ENCODE assay signal across 25 cellular contexts in the genomic region with DNA sequence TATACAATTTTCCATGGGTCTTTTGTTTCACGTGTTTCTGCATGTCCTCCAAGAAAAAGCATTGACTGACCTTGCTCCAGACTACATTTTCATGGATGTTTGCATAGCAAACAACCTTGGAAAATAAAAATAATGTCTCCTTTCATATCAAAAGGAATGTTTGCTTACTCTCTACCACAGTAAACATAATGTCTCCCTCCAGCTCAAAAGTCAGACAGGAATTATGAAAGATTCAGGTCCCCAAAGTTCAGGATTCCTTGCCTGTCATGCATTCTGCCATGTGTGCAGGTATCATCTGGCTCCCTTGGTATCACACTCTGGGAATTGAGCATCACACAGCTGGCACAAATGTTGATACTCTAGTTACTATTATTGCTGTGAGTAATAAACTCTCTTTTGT.
DNase-seq lines count a peak whose midpoint lies in the region; ATAC-seq, FAIRE-seq and TF ChIP-seq lines count a peak whose summit lies in the region.
"Had no signal": no experiment of that assay in that cellular context is flagged by ENCODE, and none has a peak within 500 bp of the region (broad histone marks: within the 10 kb centered on the region; RNA-seq: fewer than 3 reads in every experiment).

No MANE protein-coding gene starts in this region.

- H3K27me3 ChIP-seq in pancreas (no peaks in the 10 kb centered on the region), psoas muscle (ENCODE audit: insufficient read depth in 3 of 3, low read length in 2 of 3) (no peaks in the 10 kb centered on the region)
- H3K27me3 ChIP-seq: MG63, Peyer's patch, SJCRH30 had no signal

- no peaks in the 10 kb centered on the region for H3K36me3 ChIP-seq in pancreas
- H3K36me3 ChIP-seq in psoas muscle (ENCODE audit: insufficient read depth in 1 of 2, low read depth in 1 of 2) = no peaks in the 10 kb centered on the region
- H3K36me3 ChIP-seq: MG63, Peyer's patch, SJCRH30 had no signal

- H3K4me3 ChIP-seq in fibroblast of villous mesenchyme (ENCODE audit: low read depth, low read length) (no peak overlapping the region), pancreas (no peak overlapping the region), psoas muscle (no peak overlapping the region)
- H3K4me3 ChIP-seq: GM23248, MG63, Peyer's patch, SJCRH30 had no signal

- no peak for FAIRE-seq in pancreas (lab: Jason Lieb, UNC)
- FAIRE-seq: GM12892, HTR-8/SVneo had no signal

- intact Hi-C loops in pancreas (cut with DNase I) (no loop called here), psoas muscle (cut with DNase I) (no loop called here)

- no peak overlapping the region for H3K27ac ChIP-seq in pancreas
- H3K27ac ChIP-seq in psoas muscle = no peak overlapping the region
- H3K27ac ChIP-seq: C4-2B, GM23248, Peyer's patch, SJCRH30 had no signal

- WGBS in pancreas, 2 donors = 19 to 23% methylated on average over 1 of the region's 1 CpG
- WGBS in psoas muscle, 3 donors = 39 to 59% (median 43%) methylated on average over 1 of the region's 1 CpG

- TF ChIP-seq CTCF in fibroblast of villous mesenchyme (IDR thresholded peaks at IDR 0.05; ENCODE audit: insufficient read depth, low read depth, low read length) = no peak
- TF ChIP-seq CTCF in pancreas (IDR thresholded peaks at IDR 0.05) = no peak
- TF ChIP-seq CTCF in psoas muscle (IDR thresholded peaks at IDR 0.05) = no peak

- ATAC-seq in pancreas (peak in 3 of 4 donors; percentile 43 to 82 (median 56)), HG02885 (IDR thresholded peaks at IDR 0.05; ENCODE audit: poor library complexity, unreplicated experiment) (no peak), HG02938 (IDR thresholded peaks at IDR 0.05; ENCODE audit: unreplicated experiment) (no peak), psoas muscle (no peak)
- ATAC-seq: CD8-positive, alpha-beta T cell; SK-N-SH treated with all-trans-retinoic acid at 6 μM for 48 hours had no signal

- H3K4me1 ChIP-seq in pancreas = peaks cover 0 to 11% (median 5%) of the 10 kb centered on the region in 3 donors
- H3K4me1 ChIP-seq in psoas muscle = no peaks in the 10 kb centered on the region
- H3K4me1 ChIP-seq: Peyer's patch, SJCRH30 had no signal

- H3K9me3 ChIP-seq in pancreas (no peaks in the 10 kb centered on the region), psoas muscle (no peaks in the 10 kb centered on the region)
- H3K9me3 ChIP-seq: MG63, SJCRH30 had no signal

- DNase-seq in COR-L47 (lab: John Stamatoyannopoulos, UW) (peak; percentile 17), NCI-H526 (lab: John Stamatoyannopoulos, UW) (peak; percentile 69 to 74), fibroblast of villous mesenchyme (ENCODE audit: low read depth) (peak; percentile 1), pancreas (no peak), psoas muscle (no peak)
- DNase-seq: CD8-positive, alpha-beta T cell; DMS 273 treated with DMSO at 0.1 percent for 48 hours; DND-41; GM23248; H9; IMR-90; KG1; MG63; NCI-H1105 treated with DMSO at 0.1 percent for 48 hours; NCI-H2029; NCI-H446; NCI-H524 treated with DMSO at 0.1 percent for 48 hours; Peyer's patch; SJCRH30 had no signal

Comparison
In these comparisons a context has a peak if more than half of its experiments do, and no peak if none do; other contexts are left out.
1. DNase-seq: peak in COR-L47 (single experiment), NCI-H526 (2 of 2) and fibroblast of villous mesenchyme (single experiment); none in pancreas (0 of 6) and psoas muscle (0 of 2).
2. ATAC-seq: peak in pancreas (3 of 4); none in HG02885 (single experiment), HG02938 (single experiment) and psoas muscle (0 of 4).